In genomic region chr2:215680605-215681598, GRCh38 we compare ENCODE assay signal across 1 cellular context.
TF ChIP-seq lines count a peak whose summit lies in the region.

No MANE protein-coding gene starts in this region.

TF ChIP-seq in HepG2, 621 proteins besides CTCF, POLR2A, EP300 and RAD21 (continued from another document and continues in another):
- TF ChIP-seq, protein P1, sequence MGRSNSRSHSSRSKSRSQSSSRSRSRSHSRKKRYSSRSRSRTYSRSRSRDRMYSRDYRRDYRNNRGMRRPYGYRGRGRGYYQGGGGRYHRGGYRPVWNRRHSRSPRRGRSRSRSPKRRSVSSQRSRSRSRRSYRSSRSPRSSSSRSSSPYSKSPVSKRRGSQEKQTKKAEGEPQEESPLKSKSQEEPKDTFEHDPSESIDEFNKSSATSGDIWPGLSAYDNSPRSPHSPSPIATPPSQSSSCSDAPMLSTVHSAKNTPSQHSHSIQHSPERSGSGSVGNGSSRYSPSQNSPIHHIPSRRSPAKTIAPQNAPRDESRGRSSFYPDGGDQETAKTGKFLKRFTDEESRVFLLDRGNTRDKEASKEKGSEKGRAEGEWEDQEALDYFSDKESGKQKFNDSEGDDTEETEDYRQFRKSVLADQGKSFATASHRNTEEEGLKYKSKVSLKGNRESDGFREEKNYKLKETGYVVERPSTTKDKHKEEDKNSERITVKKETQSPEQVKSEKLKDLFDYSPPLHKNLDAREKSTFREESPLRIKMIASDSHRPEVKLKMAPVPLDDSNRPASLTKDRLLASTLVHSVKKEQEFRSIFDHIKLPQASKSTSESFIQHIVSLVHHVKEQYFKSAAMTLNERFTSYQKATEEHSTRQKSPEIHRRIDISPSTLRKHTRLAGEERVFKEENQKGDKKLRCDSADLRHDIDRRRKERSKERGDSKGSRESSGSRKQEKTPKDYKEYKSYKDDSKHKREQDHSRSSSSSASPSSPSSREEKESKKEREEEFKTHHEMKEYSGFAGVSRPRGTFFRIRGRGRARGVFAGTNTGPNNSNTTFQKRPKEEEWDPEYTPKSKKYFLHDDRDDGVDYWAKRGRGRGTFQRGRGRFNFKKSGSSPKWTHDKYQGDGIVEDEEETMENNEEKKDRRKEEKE (IDR thresholded peaks at IDR 0.05) = no peak
- no peak for TF ChIP-seq ZNF883 (CRISPR knock-in tag; IDR thresholded peaks at IDR 0.05; ENCODE audit: not compliant biosample characterization)
- TF ChIP-seq, protein P2, sequence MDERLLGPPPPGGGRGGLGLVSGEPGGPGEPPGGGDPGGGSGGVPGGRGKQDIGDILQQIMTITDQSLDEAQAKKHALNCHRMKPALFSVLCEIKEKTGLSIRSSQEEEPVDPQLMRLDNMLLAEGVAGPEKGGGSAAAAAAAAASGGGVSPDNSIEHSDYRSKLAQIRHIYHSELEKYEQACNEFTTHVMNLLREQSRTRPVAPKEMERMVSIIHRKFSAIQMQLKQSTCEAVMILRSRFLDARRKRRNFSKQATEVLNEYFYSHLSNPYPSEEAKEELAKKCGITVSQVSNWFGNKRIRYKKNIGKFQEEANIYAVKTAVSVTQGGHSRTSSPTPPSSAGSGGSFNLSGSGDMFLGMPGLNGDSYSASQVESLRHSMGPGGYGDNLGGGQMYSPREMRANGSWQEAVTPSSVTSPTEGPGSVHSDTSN (CRISPR knock-in tag; IDR thresholded peaks at IDR 0.05) = no peak
- TF ChIP-seq ZNF12 (CRISPR knock-in tag; IDR thresholded peaks at IDR 0.05) = peak; percentile 26; the same call in 1 of the 2 replicates
- peak; percentile 91 for TF ChIP-seq IKZF5 (CRISPR knock-in tag; IDR thresholded peaks at IDR 0.05)
- TF ChIP-seq ZNF709 (CRISPR knock-in tag; IDR thresholded peaks at IDR 0.05) = 0 out of 2 replicates have a peak, but pooled peaks have one; percentile 49
- TF ChIP-seq ZBTB3 (CRISPR knock-in tag; IDR thresholded peaks at IDR 0.05; ENCODE audit: borderline replicate concordance, low read depth) = peak; percentile 87; the same call in 1 of the 2 replicates
- TF ChIP-seq, protein P3, sequence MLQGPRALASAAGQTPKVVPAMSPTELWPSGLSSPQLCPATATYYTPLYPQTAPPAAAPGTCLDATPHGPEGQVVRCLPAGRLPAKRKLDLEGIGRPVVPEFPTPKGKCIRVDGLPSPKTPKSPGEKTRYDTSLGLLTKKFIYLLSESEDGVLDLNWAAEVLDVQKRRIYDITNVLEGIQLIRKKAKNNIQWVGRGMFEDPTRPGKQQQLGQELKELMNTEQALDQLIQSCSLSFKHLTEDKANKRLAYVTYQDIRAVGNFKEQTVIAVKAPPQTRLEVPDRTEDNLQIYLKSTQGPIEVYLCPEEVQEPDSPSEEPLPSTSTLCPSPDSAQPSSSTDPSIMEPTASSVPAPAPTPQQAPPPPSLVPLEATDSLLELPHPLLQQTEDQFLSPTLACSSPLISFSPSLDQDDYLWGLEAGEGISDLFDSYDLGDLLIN (CRISPR knock-in tag; IDR thresholded peaks at IDR 0.05; ENCODE audit: borderline replicate concordance) = no peak
- peak; percentile 33; the same call in 1 of the 2 replicates for TF ChIP-seq STAT5B (CRISPR knock-in tag; IDR thresholded peaks at IDR 0.05)
- TF ChIP-seq MAF1 (CRISPR knock-in tag; IDR thresholded peaks at IDR 0.05; ENCODE audit: borderline replicate concordance) = 0 out of 2 replicates have a peak, but pooled peaks have one; percentile 44
- TF ChIP-seq ZBTB21 (CRISPR knock-in tag; IDR thresholded peaks at IDR 0.05) = 0 out of 2 replicates have a peak, but pooled peaks have one; percentile 33
- TF ChIP-seq MBD4 (IDR thresholded peaks at IDR 0.05; ENCODE audit: borderline replicate concordance, low read length) = peak; percentile 99
- TF ChIP-seq ZNF839 (CRISPR knock-in tag; IDR thresholded peaks at IDR 0.05; ENCODE audit: borderline replicate concordance) = no peak
- no peak for TF ChIP-seq MBNL3 (CRISPR knock-in tag; conservative IDR thresholded peaks at IDR 0.05)
- no peak for TF ChIP-seq NR3C1 (CRISPR knock-in tag; IDR thresholded peaks at IDR 0.05)
- peak; percentile 100 for TF ChIP-seq MED13 (CRISPR knock-in tag; IDR thresholded peaks at IDR 0.05)
- no peak for TF ChIP-seq ZBTB1 (CRISPR knock-in tag; IDR thresholded peaks at IDR 0.05; ENCODE audit: borderline replicate concordance)
- peak; percentile 50; the same call in 1 of the 2 replicates for TF ChIP-seq ZNF652 (CRISPR knock-in tag; IDR thresholded peaks at IDR 0.05; ENCODE audit: borderline replicate concordance, low read depth)
- TF ChIP-seq, protein P4, sequence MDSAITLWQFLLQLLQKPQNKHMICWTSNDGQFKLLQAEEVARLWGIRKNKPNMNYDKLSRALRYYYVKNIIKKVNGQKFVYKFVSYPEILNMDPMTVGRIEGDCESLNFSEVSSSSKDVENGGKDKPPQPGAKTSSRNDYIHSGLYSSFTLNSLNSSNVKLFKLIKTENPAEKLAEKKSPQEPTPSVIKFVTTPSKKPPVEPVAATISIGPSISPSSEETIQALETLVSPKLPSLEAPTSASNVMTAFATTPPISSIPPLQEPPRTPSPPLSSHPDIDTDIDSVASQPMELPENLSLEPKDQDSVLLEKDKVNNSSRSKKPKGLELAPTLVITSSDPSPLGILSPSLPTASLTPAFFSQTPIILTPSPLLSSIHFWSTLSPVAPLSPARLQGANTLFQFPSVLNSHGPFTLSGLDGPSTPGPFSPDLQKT (CRISPR knock-in tag; IDR thresholded peaks at IDR 0.05; ENCODE audit: borderline replicate concordance) = no peak
- peak; percentile 55; the same call in 1 of the 2 replicates for TF ChIP-seq ZNF335 (CRISPR knock-in tag; IDR thresholded peaks at IDR 0.05)
- TF ChIP-seq ZNF253 (CRISPR knock-in tag; IDR thresholded peaks at IDR 0.05; ENCODE audit: borderline replicate concordance) = no peak
- peak; percentile 92; the same call in 1 of the 2 replicates for TF ChIP-seq EHMT2 (IDR thresholded peaks at IDR 0.05; ENCODE audit: borderline replicate concordance, low read depth, low read length)
- no peak for TF ChIP-seq ZNF354B (CRISPR knock-in tag; IDR thresholded peaks at IDR 0.05)
- no peak for TF ChIP-seq LRRFIP1 (CRISPR knock-in tag; conservative IDR thresholded peaks at IDR 0.05)
- no peak for TF ChIP-seq MZF1 (CRISPR knock-in tag; IDR thresholded peaks at IDR 0.05; ENCODE audit: borderline replicate concordance)
- TF ChIP-seq ADNP (CRISPR knock-in tag; IDR thresholded peaks at IDR 0.05) = no peak
- 0 out of 2 replicates have a peak, but pooled peaks have one; percentile 24 for TF ChIP-seq ZNF256 (CRISPR knock-in tag; conservative IDR thresholded peaks at IDR 0.05)
- TF ChIP-seq, protein P5, sequence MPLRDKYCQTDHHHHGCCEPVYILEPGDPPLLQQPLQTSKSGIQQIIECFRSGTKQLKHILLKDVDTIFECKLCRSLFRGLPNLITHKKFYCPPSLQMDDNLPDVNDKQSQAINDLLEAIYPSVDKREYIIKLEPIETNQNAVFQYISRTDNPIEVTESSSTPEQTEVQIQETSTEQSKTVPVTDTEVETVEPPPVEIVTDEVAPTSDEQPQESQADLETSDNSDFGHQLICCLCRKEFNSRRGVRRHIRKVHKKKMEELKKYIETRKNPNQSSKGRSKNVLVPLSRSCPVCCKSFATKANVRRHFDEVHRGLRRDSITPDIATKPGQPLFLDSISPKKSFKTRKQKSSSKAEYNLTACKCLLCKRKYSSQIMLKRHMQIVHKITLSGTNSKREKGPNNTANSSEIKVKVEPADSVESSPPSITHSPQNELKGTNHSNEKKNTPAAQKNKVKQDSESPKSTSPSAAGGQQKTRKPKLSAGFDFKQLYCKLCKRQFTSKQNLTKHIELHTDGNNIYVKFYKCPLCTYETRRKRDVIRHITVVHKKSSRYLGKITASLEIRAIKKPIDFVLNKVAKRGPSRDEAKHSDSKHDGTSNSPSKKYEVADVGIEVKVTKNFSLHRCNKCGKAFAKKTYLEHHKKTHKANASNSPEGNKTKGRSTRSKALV (CRISPR knock-in tag; IDR thresholded peaks at IDR 0.05) = peak; percentile 78
- peak; percentile 37; the same call in 1 of the 2 replicates for TF ChIP-seq KAT7 (CRISPR knock-in tag; IDR thresholded peaks at IDR 0.05; ENCODE audit: borderline replicate concordance)
- no peak for TF ChIP-seq SRSF4 (IDR thresholded peaks at IDR 0.05; ENCODE audit: low read depth, low read length, poor library complexity, severe bottlenecking)
- TF ChIP-seq GATAD1 (CRISPR knock-in tag; IDR thresholded peaks at IDR 0.05) = 0 out of 2 replicates have a peak, but pooled peaks have one; percentile 49
- peak; percentile 68 for TF ChIP-seq NFE2L2 (IDR thresholded peaks at IDR 0.05; ENCODE audit: low read length)
- TF ChIP-seq, protein P6, sequence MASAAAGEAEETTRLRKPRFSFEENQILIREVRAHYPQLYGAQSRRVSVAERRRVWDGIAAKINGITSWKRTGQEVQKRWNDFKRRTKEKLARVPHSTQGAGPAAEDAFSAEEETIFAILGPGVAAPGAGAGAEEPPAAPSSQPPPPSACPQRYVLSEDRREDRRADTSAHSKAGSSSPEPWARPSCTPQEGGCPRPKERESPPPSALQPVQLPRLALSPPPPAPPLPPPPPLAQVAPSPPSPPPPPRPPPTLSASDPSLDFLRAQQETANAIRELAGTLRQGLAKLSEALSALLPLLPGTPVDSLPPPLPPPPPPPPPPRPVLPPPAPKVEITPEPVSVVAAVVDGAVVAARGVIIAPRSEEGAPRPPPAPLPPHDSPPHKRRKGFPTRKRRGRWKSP (CRISPR knock-in tag; IDR thresholded peaks at IDR 0.05) = peak; percentile 84; the same call in 1 of the 2 replicates
- TF ChIP-seq, protein P7, sequence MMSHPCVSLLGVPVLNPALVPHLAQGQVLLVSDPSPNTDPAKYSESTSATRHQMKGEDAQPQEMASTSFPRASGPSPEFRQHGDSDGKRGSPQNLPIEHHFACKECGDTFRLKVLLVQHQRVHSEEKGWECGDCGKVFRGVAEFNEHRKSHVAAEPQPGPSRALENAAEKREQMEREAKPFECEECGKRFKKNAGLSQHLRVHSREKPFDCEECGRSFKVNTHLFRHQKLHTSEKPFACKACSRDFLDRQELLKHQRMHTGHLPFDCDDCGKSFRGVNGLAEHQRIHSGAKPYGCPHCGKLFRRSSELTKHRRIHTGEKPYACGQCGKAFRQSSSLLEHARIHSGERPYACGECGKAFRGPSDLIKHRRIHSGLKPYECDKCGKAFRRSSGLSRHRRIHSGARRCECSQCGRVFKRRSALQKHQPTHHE (CRISPR knock-in tag; IDR thresholded peaks at IDR 0.05; ENCODE audit: borderline replicate concordance) = peak; percentile 64; the same call in 1 of the 2 replicates
- 0 out of 2 replicates have a peak, but pooled peaks have one; percentile 12 for TF ChIP-seq BHLHE40 (IDR thresholded peaks at IDR 0.05; ENCODE audit: low read length)
- no peak for TF ChIP-seq ZC3H13 (CRISPR knock-in tag; IDR thresholded peaks at IDR 0.05)
- peak; percentile 83 for TF ChIP-seq CBX5 (CRISPR knock-in tag; IDR thresholded peaks at IDR 0.05; ENCODE audit: borderline replicate concordance)
- no peak for TF ChIP-seq GLMP (CRISPR knock-in tag; IDR thresholded peaks at IDR 0.05; ENCODE audit: borderline replicate concordance)
- peak; percentile 98 for TF ChIP-seq PHF21A (CRISPR knock-in tag; IDR thresholded peaks at IDR 0.05)
- TF ChIP-seq ZNF781 (CRISPR knock-in tag; IDR thresholded peaks at IDR 0.05; ENCODE audit: borderline replicate concordance, not compliant biosample characterization) = no peak
- TF ChIP-seq ARID2 (CRISPR knock-in tag; IDR thresholded peaks at IDR 0.05; ENCODE audit: borderline replicate concordance) = peak; percentile 66; the same call in 1 of the 2 replicates
- TF ChIP-seq ZNF430 (CRISPR knock-in tag; IDR thresholded peaks at IDR 0.05) = peak; percentile 85; the same call in 1 of the 2 replicates
- TF ChIP-seq TAF1 (CRISPR knock-in tag; IDR thresholded peaks at IDR 0.05) = peak; percentile 41; the same call in 1 of the 2 replicates
- TF ChIP-seq FOXC1 (CRISPR knock-in tag; IDR thresholded peaks at IDR 0.05; ENCODE audit: borderline replicate concordance) = no peak
- TF ChIP-seq, protein P8, sequence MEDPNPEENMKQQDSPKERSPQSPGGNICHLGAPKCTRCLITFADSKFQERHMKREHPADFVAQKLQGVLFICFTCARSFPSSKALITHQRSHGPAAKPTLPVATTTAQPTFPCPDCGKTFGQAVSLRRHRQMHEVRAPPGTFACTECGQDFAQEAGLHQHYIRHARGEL (CRISPR knock-in tag; IDR thresholded peaks at IDR 0.05) = no peak
- TF ChIP-seq ZMYM3 (CRISPR knock-in tag; IDR thresholded peaks at IDR 0.05) = peak; percentile 73; the same call in 1 of the 2 replicates
- peak; percentile 96; the same call in 1 of the 2 replicates for TF ChIP-seq ZNF34 (CRISPR knock-in tag; IDR thresholded peaks at IDR 0.05; ENCODE audit: borderline replicate concordance)
- peak; percentile 37; the same call in 1 of the 2 replicates for TF ChIP-seq PHF8 (CRISPR knock-in tag; IDR thresholded peaks at IDR 0.05)
- no peak for TF ChIP-seq ZFP41 (CRISPR knock-in tag; IDR thresholded peaks at IDR 0.05; ENCODE audit: borderline replicate concordance)
- TF ChIP-seq ZNF556 (CRISPR knock-in tag; IDR thresholded peaks at IDR 0.05; ENCODE audit: borderline replicate concordance) = peak; percentile 90; the same call in 1 of the 2 replicates
- TF ChIP-seq SYNCRIP (IDR thresholded peaks at IDR 0.05; ENCODE audit: insufficient read depth, low read depth, low read length) = no peak
- TF ChIP-seq KDM1A (CRISPR knock-in tag; IDR thresholded peaks at IDR 0.05) = peak; percentile 78
